In genomic region chr4:99983289-99983943, GRCh38 we compare ENCODE assay signal across 32 cellular contexts. TPM values are rescaled to one million over a fixed set of nuclear protein-coding genes. Genes with fewer than 3 reads are reported as not detected.
DNase-seq lines count a peak whose midpoint lies in the region; ATAC-seq, FAIRE-seq and TF ChIP-seq lines count a peak whose summit lies in the region.
"Had no signal": no experiment of that assay in that cellular context is flagged by ENCODE, and none has a peak within 500 bp of the region (broad histone marks: within the 10 kb centered on the region; RNA-seq: fewer than 3 reads in every experiment).

No MANE protein-coding gene starts in this region.

- H3K36me3 ChIP-seq in CD8-positive, alpha-beta memory T cell (ENCODE audit: insufficient read depth, low read length) = no peaks in the 10 kb centered on the region
- no peaks in the 10 kb centered on the region for H3K36me3 ChIP-seq in kidney (ENCODE audit: control insufficient read depth in 1 of 2, insufficient read depth in 2 of 2, low read length in 2 of 2)
- H3K36me3 ChIP-seq: gastrocnemius medialis, lower lobe of right lung, Peyer's patch, thoracic aorta had no signal

- intact Hi-C loops in kidney (cut with DNase I) = no loop called here

- peak overlapping the region; percentile 11 for H3K27ac ChIP-seq in CD8-positive, alpha-beta memory T cell (ENCODE audit: low read depth, low read length)
- no peak overlapping the region for H3K27ac ChIP-seq in kidney (ENCODE audit: low read depth in 2 of 2, low read length in 2 of 2)
- H3K27ac ChIP-seq: gastrocnemius medialis, lower lobe of right lung, Peyer's patch, thoracic aorta had no signal

- TF ChIP-seq CTCF in kidney (IDR thresholded peaks at IDR 0.05; ENCODE audit: borderline replicate concordance, extremely low read depth, insufficient read depth) (no peak), GM20000 (IDR thresholded peaks at IDR 0.05; ENCODE audit: extremely low read depth, missing control alignments) (no peak)

- no peak overlapping the region for H3K9ac ChIP-seq in kidney (ENCODE audit: low read length in 2 of 2)

- H3K27ac Mint-ChIP-seq in CD8-positive, alpha-beta memory T cell = no peak overlapping the region
- H3K27ac Mint-ChIP-seq: activated T-helper 2 cell treated with anti-CD3 and anti-CD28 coated beads, Interferon-gamma antibody, Interleukin-2, Interleukin-4, amounts not matched to agents 10 μg/mL and 5 μg/mL and 100 μg/mL, durations not matched to agents 14 hours and 24 hours and 36 hours; brain; CD14-positive monocyte; naive thymus-derived CD8-positive, alpha-beta T cell; T-helper 2 cell treated with Interferon-gamma antibody and Interleukin-4, amounts not matched to agents 5 μg/mL and 100 μg/mL, for 36 hours had no signal

- H3K4me3 ChIP-seq in CD8-positive, alpha-beta memory T cell (ENCODE audit: low read length) = no peak overlapping the region
- no peak overlapping the region for H3K4me3 ChIP-seq in kidney (ENCODE audit: low read length in 2 of 2)
- H3K4me3 ChIP-seq: gastrocnemius medialis, lower lobe of right lung, Peyer's patch, smooth muscle cell, thoracic aorta had no signal

- no peak overlapping the region for H3K4me3 Mint-ChIP-seq in CD8-positive, alpha-beta memory T cell
- H3K4me3 Mint-ChIP-seq: brain; CD14-positive monocyte; naive thymus-derived CD8-positive, alpha-beta T cell; T-helper 2 cell treated with Interferon-gamma antibody and Interleukin-4, amounts not matched to agents 5 μg/mL and 100 μg/mL, for 36 hours had no signal

- no peaks in the 10 kb centered on the region for H3K4me1 ChIP-seq in CD8-positive, alpha-beta memory T cell (ENCODE audit: insufficient read depth, low read length)
- H3K4me1 ChIP-seq in kidney (ENCODE audit: control insufficient read depth in 1 of 2, insufficient read depth in 1 of 2, low read depth in 1 of 2, low read length in 2 of 2) = no peaks in the 10 kb centered on the region
- H3K4me1 ChIP-seq: gastrocnemius medialis, lower lobe of right lung, Peyer's patch had no signal

- H3K27me3 ChIP-seq in CD8-positive, alpha-beta memory T cell (ENCODE audit: insufficient read depth, low read length, poor library complexity, severe bottlenecking) = no peaks in the 10 kb centered on the region
- H3K27me3 ChIP-seq: gastrocnemius medialis, Peyer's patch had no signal

- H3K9me3 ChIP-seq in CD8-positive, alpha-beta memory T cell (ENCODE audit: low read length) = no peaks in the 10 kb centered on the region
- H3K9me3 ChIP-seq in kidney (ENCODE audit: control insufficient read depth in 1 of 2, low read length in 2 of 2) = no peaks in the 10 kb centered on the region
- H3K9me3 ChIP-seq: gastrocnemius medialis, lower lobe of right lung, Peyer's patch, thoracic aorta had no signal

- peaks cover 0 to 2% (median 0%) of the 10 kb centered on the region in 3 donors for H3K4me1 Mint-ChIP-seq in CD8-positive, alpha-beta memory T cell
- H3K4me1 Mint-ChIP-seq: brain; CD14-positive monocyte; naive thymus-derived CD8-positive, alpha-beta T cell had no signal

- H3K36me3 Mint-ChIP-seq in CD8-positive, alpha-beta memory T cell = peaks cover 0 to 4% (median 0%) of the 10 kb centered on the region in 3 donors
- H3K36me3 Mint-ChIP-seq: brain, CD14-positive monocyte had no signal

- POLR2A ChIA-PET in CD8-positive, alpha-beta memory T cell (lab: Charles Lee) = no interaction called here

- DNase-seq in CD8-positive, alpha-beta memory T cell = no peak
- DNase-seq in AG08396 (ENCODE audit: low spot score) = no peak
- DNase-seq in kidney = no peak
- DNase-seq in NK-92 treated with Interleukin-12 subunit alpha and Interleukin-12 subunit beta, amount 100 ng/mL, for 24 hours (lab: John Stamatoyannopoulos, UW) = no peak
- no peak for DNase-seq in GM20000 (ENCODE audit: low spot score)
- DNase-seq: activated CD4-positive, alpha-beta T cell treated with anti-CD3 and anti-CD28 coated beads for 4 hours; activated naive CD4-positive, alpha-beta T cell treated with anti-CD3 and anti-CD28 coated beads, Interleukin-2, amount 50 U/mL, for 16 hours; Calu3; DMS79; gastrocnemius medialis; lower lobe of right lung; naive thymus-derived CD8-positive, alpha-beta T cell; NCI-H1048; NCI-H2107; NCI-H345; NCI-H748 treated with DMSO at 0.1 percent for 48 hours; Peyer's patch; right cardiac atrium; SIG-M5; stimulated activated naive CD4-positive, alpha-beta T cell treated with Interleukin-2 at 50 U/mL for 16 hours had no signal

- peaks cover 8 to 11% of the 10 kb centered on the region in 2 donors for H3K27me3 Mint-ChIP-seq in CD8-positive, alpha-beta memory T cell

- H3K9me3 Mint-ChIP-seq in CD8-positive, alpha-beta memory T cell = peaks cover 0 to 3% (median 0%) of the 10 kb centered on the region in 5 donors
- H3K9me3 Mint-ChIP-seq: activated T-helper 2 cell treated with anti-CD3 and anti-CD28 coated beads, Interferon-gamma antibody, Interleukin-2, Interleukin-4, amounts not matched to agents 10 μg/mL and 5 μg/mL and 100 μg/mL, durations not matched to agents 14 hours and 24 hours and 36 hours; T-helper 2 cell treated with Interferon-gamma antibody and Interleukin-4, amounts not matched to agents 5 μg/mL and 100 μg/mL, for 36 hours had no signal

- CTCF ChIA-PET in CD8-positive, alpha-beta memory T cell (lab: Charles Lee) = no interaction called here

- FAIRE-seq in kidney (lab: Jason Lieb, UNC) = no peak
- FAIRE-seq: G401.6, HTR-8/SVneo, urothelium cell line had no signal

- peak; percentile 47 for ATAC-seq in GM18870 (IDR thresholded peaks at IDR 0.05; ENCODE audit: unreplicated experiment)
- peak; percentile 55 for ATAC-seq in GM21717 (IDR thresholded peaks at IDR 0.05; ENCODE audit: unreplicated experiment)
- ATAC-seq in HG03039 (IDR thresholded peaks at IDR 0.05; ENCODE audit: unreplicated experiment) = peak; percentile 46
- ATAC-seq: gastrocnemius medialis; lower lobe of right lung; naive thymus-derived CD8-positive, alpha-beta T cell; right cardiac atrium had no signal

RNA-seq across cellular contexts. Expression of gene H2AZ1, which starts 33.3 kb away (rescaled TPM):
- 100 to 1,000 TPM; 494 to 515 TPM for total RNA-seq in CD8-positive, alpha-beta memory T cell
- 372 TPM for polyA plus RNA-seq in CD8-positive, alpha-beta memory T cell
- 98.5 TPM for total RNA-seq in kidney
- 154 TPM for polyA plus RNA-seq in kidney (ENCODE audit: insufficient read depth, low read depth, low replicate concordance)

RNA-seq across cellular contexts. Expression of gene DNAJB14, which starts 37.0 kb away (rescaled TPM):
- 10 to 100 TPM; 43.8 to 46.5 TPM for total RNA-seq in CD8-positive, alpha-beta memory T cell
- 63.3 TPM for polyA plus RNA-seq in CD8-positive, alpha-beta memory T cell
- total RNA-seq in kidney = 51.7 TPM
- 8.1 TPM for polyA plus RNA-seq in kidney (ENCODE audit: insufficient read depth, low read depth, low replicate concordance)
